In the genomic region with DNA sequence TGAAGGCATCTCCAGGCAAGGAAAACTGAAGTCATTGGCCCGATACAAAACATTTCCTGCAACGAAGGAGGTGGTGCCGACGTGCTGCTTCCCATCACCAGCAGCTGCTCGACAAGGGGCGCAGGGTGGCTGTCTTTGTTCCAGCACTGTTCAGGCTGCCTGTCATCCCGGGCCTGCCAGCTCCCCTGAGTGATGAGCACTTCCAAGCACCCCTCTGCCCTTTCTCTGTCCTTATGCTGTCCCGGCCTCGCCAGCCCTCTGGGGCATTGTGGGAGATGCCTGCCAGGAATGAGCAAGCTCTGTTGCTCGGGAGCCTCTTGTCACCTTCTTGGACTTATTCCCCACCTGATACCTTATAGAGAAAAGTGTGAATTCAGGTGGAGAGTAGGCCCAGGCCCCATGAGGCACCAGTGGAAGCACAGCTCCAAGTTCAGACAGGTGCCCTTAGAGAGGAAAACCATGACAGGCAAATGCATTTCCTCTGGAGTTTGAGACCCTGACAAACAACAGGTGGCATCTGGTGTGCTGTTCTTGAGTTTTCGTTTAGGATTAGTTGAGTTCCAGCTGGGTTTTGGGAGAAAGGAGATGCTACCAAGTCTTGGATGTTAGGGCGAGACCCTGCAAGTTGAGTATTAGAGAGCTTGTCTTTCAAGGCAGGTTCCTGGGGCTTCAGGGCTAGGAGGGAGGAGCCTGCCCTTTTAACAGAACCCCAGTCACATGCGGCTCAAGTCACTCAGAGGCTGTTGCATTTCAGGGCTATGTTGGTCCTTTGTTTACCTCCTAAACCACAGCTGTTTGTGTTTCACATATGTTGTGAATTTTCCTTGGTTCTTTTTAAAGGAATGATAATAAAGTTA, we compare ENCODE assay signal across 13 cellular contexts. TPM values are rescaled to one million over a fixed set of nuclear protein-coding genes. Genes with fewer than 3 reads are reported as not detected.
A peak's percentile ranks its signal among the peaks of the same experiment; 100 is the strongest.
DNase-seq lines count a peak whose midpoint lies in the region; TF ChIP-seq lines count a peak whose summit lies in the region.
"Had no signal": no experiment of that assay in that cellular context is flagged by ENCODE, and none has a peak within 500 bp of the region (broad histone marks: within the 10 kb centered on the region; RNA-seq: fewer than 3 reads in every experiment).

No MANE protein-coding gene starts in this region.

- peaks cover 5% of the 10 kb centered on the region for H3K36me3 Mint-ChIP-seq in activated naive CD8-positive, alpha-beta T cell

- no peak for TF ChIP-seq CTCF in AG09319 (IDR thresholded peaks at IDR 0.05; ENCODE audit: low read depth, low read length)
- no peak for TF ChIP-seq CTCF in right atrium auricular region (IDR thresholded peaks at IDR 0.05)

- no peak overlapping the region for H3K9ac ChIP-seq in HUES48 (ENCODE audit: low read depth, low read length)

- H3K27me3 Mint-ChIP-seq in activated naive CD8-positive, alpha-beta T cell: no peaks in the 10 kb centered on the region

- no peaks in the 10 kb centered on the region for H3K9me3 Mint-ChIP-seq in activated naive CD8-positive, alpha-beta T cell (ENCODE audit: low read depth)

- no peak overlapping the region for H3K4me3 Mint-ChIP-seq in activated naive CD8-positive, alpha-beta T cell

- DNase-seq in AG09319 (ENCODE audit: extremely low read depth, low read depth) (peak; percentile 32), right atrium auricular region (ENCODE audit: low spot score) (no peak), COR-L47 (lab: John Stamatoyannopoulos, UW) (no peak), NCI-H345 (lab: John Stamatoyannopoulos, UW) (no peak), DMS53 treated with DMSO at 0.1 percent for 48 hours (lab: John Stamatoyannopoulos, UW; ENCODE audit: unreplicated experiment) (no peak), glomerular visceral epithelial cell (ENCODE audit: extremely low spot score) (no peak)
- DNase-seq: brain microvascular endothelial cell, DMS 273 treated with DMSO at 0.1 percent for 48 hours, GOT3, mesendoderm, NCI-H1092 treated with DMSO at 0.1 percent for 48 hours had no signal

- H3K9me3 ChIP-seq in HUES48 (ENCODE audit: control insufficient read depth, insufficient read depth, low read length): no peaks in the 10 kb centered on the region
- H3K9me3 ChIP-seq in right atrium auricular region: no peaks in the 10 kb centered on the region

- H3K4me3 ChIP-seq in HUES48 (ENCODE audit: low read depth, low read length) (no peak overlapping the region), right atrium auricular region (no peak overlapping the region)

- peak overlapping the region; percentile 19 for H3K27ac Mint-ChIP-seq in activated naive CD8-positive, alpha-beta T cell

- peaks cover 17% of the 10 kb centered on the region for H3K4me1 Mint-ChIP-seq in activated naive CD8-positive, alpha-beta T cell (ENCODE audit: low read depth)

- H3K27me3 ChIP-seq in HUES48 (ENCODE audit: control insufficient read depth, insufficient read depth, low read length): no peaks in the 10 kb centered on the region
- H3K27me3 ChIP-seq in right atrium auricular region: no peaks in the 10 kb centered on the region
- H3K27me3 ChIP-seq: brain microvascular endothelial cell had no signal

- H3K4me1 ChIP-seq in HUES48 (ENCODE audit: control insufficient read depth, insufficient read depth, low read length): peaks cover 7% of the 10 kb centered on the region; the same call in 1 of the 2 replicates
- peaks cover 0 to 22% of the 10 kb centered on the region in 2 donors for H3K4me1 ChIP-seq in right atrium auricular region

- peaks cover 73% of the 10 kb centered on the region for H3K36me3 ChIP-seq in HUES48 (ENCODE audit: control insufficient read depth, insufficient read depth, low read length)
- peaks cover 18% of the 10 kb centered on the region for H3K36me3 ChIP-seq in right atrium auricular region

- H3K27ac ChIP-seq in HUES48 (ENCODE audit: low read depth, low read length) (peak overlapping the region; percentile 51), right atrium auricular region (peak overlapping the region; percentile 59 to 70)

RNA-seq across cellular contexts. Expression of gene BBC3, which starts 21.4 kb away (rescaled TPM):
- 1 to 10 TPM; 2.5 to 2.9 TPM for total RNA-seq in right atrium auricular region

RNA-seq across cellular contexts. Expression of gene CCDC9, which starts 46.8 kb away (rescaled TPM):
- 10 to 100 TPM in 1 of 2 donors, 1 to 10 TPM in 1; 9.2 to 11.9 TPM for total RNA-seq in right atrium auricular region
